ENCODE assay signal across 1 cellular context in the genomic region with DNA sequence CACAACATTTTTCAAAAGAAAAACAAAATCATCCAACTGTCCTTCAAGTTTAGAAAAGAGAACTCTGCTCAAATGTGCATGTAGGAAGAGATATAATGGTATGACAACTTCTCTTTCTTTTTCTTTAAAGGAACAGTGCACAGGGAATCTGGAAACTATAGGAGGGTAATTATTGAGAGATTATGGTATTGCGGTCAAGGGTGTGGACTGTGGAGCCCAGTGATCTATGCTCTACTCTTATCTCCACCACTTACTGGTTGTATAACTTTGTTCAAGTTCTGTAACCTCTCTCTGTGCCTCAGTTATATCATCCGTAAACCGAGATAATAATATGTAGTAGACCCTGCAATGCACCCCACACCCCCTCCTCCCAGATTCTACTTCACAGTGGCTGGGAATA.
TF ChIP-seq lines count a peak whose summit lies in the region.

No MANE protein-coding gene starts in this region.

TF ChIP-seq in K562, 482 proteins besides CTCF, POLR2A, EP300 and RAD21:
- TF ChIP-seq RREB1 (CRISPR knock-in tag; IDR thresholded peaks at IDR 0.05) = no peak
- peak; percentile 46; the same call in 1 of the 2 replicates for TF ChIP-seq SOX6 (IDR thresholded peaks at IDR 0.05)
- no peak for TF ChIP-seq IRF9 (tag; IDR thresholded peaks at IDR 0.05)
- no peak for TF ChIP-seq MYC (IDR thresholded peaks at IDR 0.05; ENCODE audit: low read depth, low read length)
- no peak for TF ChIP-seq MYC (CRISPR knock-in tag; IDR thresholded peaks at IDR 0.05; ENCODE audit: borderline replicate concordance, low read depth)
- TF ChIP-seq, protein P1, sequence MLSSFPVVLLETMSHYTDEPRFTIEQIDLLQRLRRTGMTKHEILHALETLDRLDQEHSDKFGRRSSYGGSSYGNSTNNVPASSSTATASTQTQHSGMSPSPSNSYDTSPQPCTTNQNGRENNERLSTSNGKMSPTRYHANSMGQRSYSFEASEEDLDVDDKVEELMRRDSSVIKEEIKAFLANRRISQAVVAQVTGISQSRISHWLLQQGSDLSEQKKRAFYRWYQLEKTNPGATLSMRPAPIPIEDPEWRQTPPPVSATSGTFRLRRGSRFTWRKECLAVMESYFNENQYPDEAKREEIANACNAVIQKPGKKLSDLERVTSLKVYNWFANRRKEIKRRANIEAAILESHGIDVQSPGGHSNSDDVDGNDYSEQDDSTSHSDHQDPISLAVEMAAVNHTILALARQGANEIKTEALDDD (IDR thresholded peaks at IDR 0.05) = peak; percentile 27; the same call in 1 of the 2 replicates
- TF ChIP-seq, protein P2, sequence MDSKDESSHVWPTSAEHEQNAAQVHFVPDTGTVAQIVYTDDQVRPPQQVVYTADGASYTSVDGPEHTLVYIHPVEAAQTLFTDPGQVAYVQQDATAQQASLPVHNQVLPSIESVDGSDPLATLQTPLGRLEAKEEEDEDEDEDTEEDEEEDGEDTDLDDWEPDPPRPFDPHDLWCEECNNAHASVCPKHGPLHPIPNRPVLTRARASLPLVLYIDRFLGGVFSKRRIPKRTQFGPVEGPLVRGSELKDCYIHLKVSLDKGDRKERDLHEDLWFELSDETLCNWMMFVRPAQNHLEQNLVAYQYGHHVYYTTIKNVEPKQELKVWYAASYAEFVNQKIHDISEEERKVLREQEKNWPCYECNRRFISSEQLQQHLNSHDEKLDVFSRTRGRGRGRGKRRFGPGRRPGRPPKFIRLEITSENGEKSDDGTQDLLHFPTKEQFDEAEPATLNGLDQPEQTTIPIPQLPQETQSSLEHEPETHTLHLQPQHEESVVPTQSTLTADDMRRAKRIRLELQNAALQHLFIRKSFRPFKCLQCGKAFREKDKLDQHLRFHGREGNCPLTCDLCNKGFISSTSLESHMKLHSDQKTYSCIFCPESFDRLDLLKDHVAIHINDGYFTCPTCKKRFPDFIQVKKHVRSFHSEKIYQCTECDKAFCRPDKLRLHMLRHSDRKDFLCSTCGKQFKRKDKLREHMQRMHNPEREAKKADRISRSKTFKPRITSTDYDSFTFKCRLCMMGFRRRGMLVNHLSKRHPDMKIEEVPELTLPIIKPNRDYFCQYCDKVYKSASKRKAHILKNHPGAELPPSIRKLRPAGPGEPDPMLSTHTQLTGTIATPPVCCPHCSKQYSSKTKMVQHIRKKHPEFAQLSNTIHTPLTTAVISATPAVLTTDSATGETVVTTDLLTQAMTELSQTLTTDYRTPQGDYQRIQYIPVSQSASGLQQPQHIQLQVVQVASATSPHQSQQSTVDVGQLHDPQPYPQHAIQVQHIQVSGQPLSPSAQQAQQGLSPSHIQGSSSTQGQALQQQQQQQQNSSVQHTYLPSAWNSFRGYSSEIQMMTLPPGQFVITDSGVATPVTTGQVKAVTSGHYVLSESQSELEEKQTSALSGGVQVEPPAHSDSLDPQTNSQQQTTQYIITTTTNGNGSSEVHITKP (IDR thresholded peaks at IDR 0.05; ENCODE audit: partially characterized antibody) = no peak
- TF ChIP-seq ZNF282 (CRISPR knock-in tag; IDR thresholded peaks at IDR 0.05) = no peak
- no peak for TF ChIP-seq HOXB6 (CRISPR knock-in tag; IDR thresholded peaks at IDR 0.05; ENCODE audit: borderline replicate concordance)
